In genomic region chr7:77866791-77867190, GRCh38 we compare ENCODE assay signal across 12 cellular contexts.
A peak's percentile ranks its signal among the peaks of the same experiment; 100 is the strongest.
DNase-seq lines count a peak whose midpoint lies in the region; ATAC-seq and TF ChIP-seq lines count a peak whose summit lies in the region.
"Had no signal": no experiment of that assay in that cellular context is flagged by ENCODE, and none has a peak within 500 bp of the region (broad histone marks: within the 10 kb centered on the region; RNA-seq: fewer than 3 reads in every experiment).

No MANE protein-coding gene starts in this region.

- H3K9me3 ChIP-seq in osteoblast (ENCODE audit: low read depth, low read length) (no peaks in the 10 kb centered on the region), body of pancreas (no peaks in the 10 kb centered on the region)

- no peak for TF ChIP-seq POLR2A in body of pancreas (IDR thresholded peaks at IDR 0.05)

- TF ChIP-seq CTCF in osteoblast (IDR thresholded peaks at IDR 0.05; ENCODE audit: extremely low read depth, low read depth, low read length) (no peak), body of pancreas (IDR thresholded peaks at IDR 0.05) (no peak)

- H3K4me2 ChIP-seq in osteoblast (ENCODE audit: insufficient read depth, low read length), result peak overlapping the region; percentile 14

- H3K27me3 ChIP-seq in osteoblast (ENCODE audit: insufficient read depth, low read length), result no peaks in the 10 kb centered on the region
- H3K27me3 ChIP-seq in body of pancreas, result no peaks in the 10 kb centered on the region

- no peaks in the 10 kb centered on the region for H4K20me1 ChIP-seq in osteoblast (ENCODE audit: insufficient read depth, low read length)

- H3K36me3 ChIP-seq in osteoblast (ENCODE audit: insufficient read depth, low read length) (no peaks in the 10 kb centered on the region), body of pancreas (replicated peaks in 1 of 2; ENCODE audit: insufficient read depth in 1 of 2, low read depth in 2 of 2) (no peaks in the 10 kb centered on the region)

- H3K27ac ChIP-seq in osteoblast (ENCODE audit: low read depth, low read length) (peak overlapping the region; percentile 21), body of pancreas (no peak overlapping the region)

- DNase-seq in GF-D8 (lab: John Stamatoyannopoulos, UW), result peak; percentile 50
- peak; percentile 44 for DNase-seq in OCI-M1 (lab: John Stamatoyannopoulos, UW)
- peak; percentile 72 for DNase-seq in dermis blood vessel endothelial cell
- DNase-seq in osteoblast (ENCODE audit: insufficient read length, low spot score, missing footprints), result no peak
- no peak for DNase-seq in activated effector memory CD4-positive, alpha-beta T cell treated with Interleukin-2 at 50 U/mL for 16 hours
- no peak for DNase-seq in superior temporal gyrus (ENCODE audit: extremely low spot score)
- DNase-seq in body of pancreas, result no peak
- DNase-seq: cerebellar nuclear complex; NCI-H446; stimulated activated CD4-positive, alpha-beta T cell treated with anti-CD3 and anti-CD28 coated beads, Interleukin-4, amount 100 ng/mL, for 24 hours had no signal

- H3K79me2 ChIP-seq in osteoblast (ENCODE audit: insufficient read depth, low read length), result peaks cover 6% of the 10 kb centered on the region

- no peak overlapping the region for H2AFZ ChIP-seq in osteoblast (ENCODE audit: low read length)

- intact Hi-C loops in body of pancreas (cut with DNase I), result no loop called here

- ATAC-seq in body of pancreas (no peak), GM18870 (IDR thresholded peaks at IDR 0.05; ENCODE audit: unreplicated experiment) (no peak)
- ATAC-seq: natural killer cell treated with Interleukin-12 subunit alpha and Interleukin-12 subunit beta and Interleukin-15 and Interleukin-18, amount 100 ng/mL, for 72 hours had no signal

- H3K4me3 ChIP-seq in osteoblast (ENCODE audit: insufficient read depth, low read length), result no peak overlapping the region
- no peak overlapping the region for H3K4me3 ChIP-seq in body of pancreas

- H3K4me1 ChIP-seq in osteoblast (ENCODE audit: insufficient read depth, low read length), result peaks cover 15% of the 10 kb centered on the region
- peaks cover 27% of the 10 kb centered on the region for H3K4me1 ChIP-seq in body of pancreas

Comparison
In these comparisons a context has a peak if more than half of its experiments do, and no peak if none do; other contexts are left out.
1. DNase-seq: peak in GF-D8 (single experiment), OCI-M1 (single experiment) and dermis blood vessel endothelial cell (single experiment); none in osteoblast (single experiment), activated effector memory CD4-positive, alpha-beta T cell treated with Interleukin-2 at 50 U/mL for 16 hours (single experiment), superior temporal gyrus (single experiment) and body of pancreas (0 of 4).